10 cellular contexts compared by ENCODE assay signal in genomic region chr6:111534366-111534765, GRCh38. TPM values are rescaled to one million over a fixed set of nuclear protein-coding genes. Genes with fewer than 3 reads are reported as not detected.
DNase-seq lines count a peak whose midpoint lies in the region; ATAC-seq and TF ChIP-seq lines count a peak whose summit lies in the region.
"Had no signal": no experiment of that assay in that cellular context is flagged by ENCODE, and none has a peak within 500 bp of the region (broad histone marks: within the 10 kb centered on the region; RNA-seq: fewer than 3 reads in every experiment).

No MANE protein-coding gene starts in this region.

- no peaks in the 10 kb centered on the region for H3K9me3 Mint-ChIP-seq in T-helper 2 cell treated with Interferon-gamma antibody and Interleukin-4, amounts not matched to agents 5 μg/mL and 100 μg/mL, for 36 hours
- H3K9me3 Mint-ChIP-seq: type B pancreatic cell had no signal

- in situ Hi-C loops in G401 (cut with HindIII; ENCODE audit: low sequenced_read_pairs) = no loop called here

- H3K36me3 Mint-ChIP-seq in T-helper 2 cell treated with Interferon-gamma antibody and Interleukin-4, amounts not matched to agents 5 μg/mL and 100 μg/mL, for 36 hours (ENCODE audit: low read depth) = peaks cover 3% of the 10 kb centered on the region

- H3K4me1 ChIP-seq in parathyroid adenoma = peaks cover 8% of the 10 kb centered on the region

- H3K27ac Mint-ChIP-seq in T-helper 2 cell treated with Interferon-gamma antibody and Interleukin-4, amounts not matched to agents 5 μg/mL and 100 μg/mL, for 36 hours = no peak overlapping the region
- H3K27ac Mint-ChIP-seq: type B pancreatic cell had no signal

- H3K4me3 ChIP-seq in parathyroid adenoma (ENCODE audit: low read depth, low read length) = no peak overlapping the region
- H3K4me3 ChIP-seq: GM12878 had no signal

- peak overlapping the region; percentile 20 for H2AFZ ChIP-seq in parathyroid adenoma

- TF ChIP-seq CTCF in parathyroid adenoma (IDR thresholded peaks at IDR 0.05) = no peak

- H3K27me3 ChIP-seq in parathyroid adenoma (ENCODE audit: control insufficient read depth, insufficient read depth, low read length) = no peaks in the 10 kb centered on the region

- no peak overlapping the region for H3K4me2 ChIP-seq in parathyroid adenoma (ENCODE audit: low read length)

- DNase-seq in G401 (ENCODE audit: low spot score) = peak; percentile 54
- DNase-seq in NCI-H2196 treated with DMSO at 0.1 percent for 48 hours (lab: John Stamatoyannopoulos, UW; ENCODE audit: unreplicated experiment) = peak; percentile 93
- peak; percentile 94 to 97 for DNase-seq in dermis microvascular lymphatic vessel endothelial cell (ENCODE audit: low read depth in 2 of 2)
- DNase-seq in mesenteric fat pad (ENCODE audit: low spot score) = no peak
- DNase-seq in NCI-H187 (lab: John Stamatoyannopoulos, UW) = no peak
- DNase-seq in T-helper 2 cell treated with Interferon-gamma antibody and Interleukin-4, amounts not matched to agents 5 μg/mL and 100 μg/mL, for 36 hours (ENCODE audit: low spot score) = no peak

- H3K27ac ChIP-seq in parathyroid adenoma = peak overlapping the region; percentile 29

- H3K9me3 ChIP-seq in parathyroid adenoma (ENCODE audit: control insufficient read depth, low read length) = no peaks in the 10 kb centered on the region

- H3K79me2 ChIP-seq in parathyroid adenoma = peaks cover 4% of the 10 kb centered on the region

- H3K9ac ChIP-seq in parathyroid adenoma = no peak overlapping the region

- ATAC-seq in HG03460 (IDR thresholded peaks at IDR 0.05; ENCODE audit: unreplicated experiment) = no peak

- H3K4me1 Mint-ChIP-seq in T-helper 2 cell treated with Interferon-gamma antibody and Interleukin-4, amounts not matched to agents 5 μg/mL and 100 μg/mL, for 36 hours (ENCODE audit: low read depth) = peaks cover 33% of the 10 kb centered on the region

- H3K27me3 Mint-ChIP-seq in T-helper 2 cell treated with Interferon-gamma antibody and Interleukin-4, amounts not matched to agents 5 μg/mL and 100 μg/mL, for 36 hours (ENCODE audit: low read depth) = no peaks in the 10 kb centered on the region
- H3K27me3 Mint-ChIP-seq: type B pancreatic cell had no signal

- no peak overlapping the region for H3K4me3 Mint-ChIP-seq in T-helper 2 cell treated with Interferon-gamma antibody and Interleukin-4, amounts not matched to agents 5 μg/mL and 100 μg/mL, for 36 hours
- H3K4me3 Mint-ChIP-seq: type B pancreatic cell had no signal

- H3K36me3 ChIP-seq in parathyroid adenoma (ENCODE audit: control insufficient read depth, insufficient read depth, low read length) = no peaks in the 10 kb centered on the region

RNA-seq across cellular contexts. Expression of gene REV3L, which starts 51.3 kb away (rescaled TPM):
- total RNA-seq in G401 (2014; rRNA removed; shearing (Covaris generic)) = 13.7 and 26.2 TPM in 2 replicates
- total RNA-seq in dermis microvascular lymphatic vessel endothelial cell = 15.8 and 21.9 TPM in 2 replicates
- 63.7 TPM for total RNA-seq in mesenteric fat pad

Comparison
In these comparisons a context has a peak if more than half of its experiments do, and no peak if none do; other contexts are left out.
1. DNase-seq: peak in G401 (single experiment), NCI-H2196 treated with DMSO at 0.1 percent for 48 hours (single experiment) and dermis microvascular lymphatic vessel endothelial cell (2 of 2); none in mesenteric fat pad (single experiment), NCI-H187 (0 of 2) and T-helper 2 cell treated with Interferon-gamma antibody and Interleukin-4, amounts not matched to agents 5 μg/mL and 100 μg/mL, for 36 hours (single experiment).